ENCODE assay signal across 40 cellular contexts in genomic region chr21:30243691-30244090, GRCh38. TPM values are rescaled to one million over a fixed set of nuclear protein-coding genes. Genes with fewer than 3 reads are reported as not detected.
"Had no signal": no experiment of that assay in that cellular context is flagged by ENCODE, and none has a peak within 500 bp of the region (broad histone marks: within the 10 kb centered on the region; RNA-seq: fewer than 3 reads in every experiment).

No MANE protein-coding gene starts in this region.

- H3K36me3 Mint-ChIP-seq: activated CD8-positive, alpha-beta memory T cell treated with anti-CD3 and anti-CD28 coated beads, Interleukin-2, amount 10 ng/mL, durations not matched to agents 7 days and 5 days; activated naive CD4-positive, alpha-beta T cell treated with anti-CD3 and anti-CD28 coated beads, Interleukin-2, amount 10 ng/mL, durations not matched to agents 7 days and 5 days; activated naive CD4-positive, alpha-beta T cell treated with anti-CD3 and anti-CD28 coated beads, Interleukin-2, amount 50 U/mL, for 24 hours; activated naive CD8-positive, alpha-beta T cell; activated naive CD8-positive, alpha-beta T cell treated with anti-CD3 and anti-CD28 coated beads, Interleukin-2, amount 10 ng/mL, durations not matched to agents 7 days and 5 days; brain; T-cell; WTC11 had no signal

- H3K4me3 Mint-ChIP-seq: activated CD4-positive, alpha-beta memory T cell treated with anti-CD3 and anti-CD28 coated beads, Interleukin-2, amount 10 ng/mL, durations not matched to agents 7 days and 5 days; activated CD4-positive, alpha-beta T cell treated with anti-CD3 and anti-CD28 coated beads for 36 hours; activated CD4-positive, alpha-beta T cell treated with anti-CD3 and anti-CD28 coated beads, Interleukin-2, amount 10 ng/mL, durations not matched to agents 7 days and 5 days; activated CD8-positive, alpha-beta memory T cell treated with anti-CD3 and anti-CD28 coated beads, Interleukin-2, amount 10 ng/mL, durations not matched to agents 7 days and 5 days; activated CD8-positive, alpha-beta T cell treated with anti-CD3 and anti-CD28 coated beads, Interleukin-2, amount 10 ng/mL, durations not matched to agents 7 days and 5 days; activated naive CD4-positive, alpha-beta T cell treated with anti-CD3 and anti-CD28 coated beads, Interleukin-2, amount 10 ng/mL, durations not matched to agents 7 days and 5 days; activated naive CD4-positive, alpha-beta T cell treated with anti-CD3 and anti-CD28 coated beads, Interleukin-2, amount 50 U/mL, for 24 hours; activated naive CD8-positive, alpha-beta T cell; activated naive CD8-positive, alpha-beta T cell treated with anti-CD3 and anti-CD28 coated beads, Interleukin-2, amount 10 ng/mL, durations not matched to agents 7 days and 5 days; activated naive CD8-positive, alpha-beta T cell treated with anti-CD3 and anti-CD28 coated beads, Interleukin-2, amount 50 U/mL, for 24 hours; activated T-cell treated with anti-CD3 and anti-CD28 coated beads, Interleukin-2, amount 50 U/mL, for 24 hours; brain; central memory CD8-positive, alpha-beta T cell; T-cell; T-helper 17 cell; T-helper 2 cell treated with Interferon-gamma antibody and Interleukin-4, amounts not matched to agents 5 μg/mL and 100 μg/mL, for 36 hours; WTC11 had no signal

- H3K4me1 Mint-ChIP-seq: activated CD4-positive, alpha-beta memory T cell treated with anti-CD3 and anti-CD28 coated beads, Interleukin-2, amount 10 ng/mL, durations not matched to agents 7 days and 5 days; activated CD4-positive, alpha-beta T cell treated with anti-CD3 and anti-CD28 coated beads for 36 hours; activated CD4-positive, alpha-beta T cell treated with anti-CD3 and anti-CD28 coated beads, Interleukin-2, amount 10 ng/mL, durations not matched to agents 7 days and 5 days; activated CD8-positive, alpha-beta memory T cell treated with anti-CD3 and anti-CD28 coated beads, Interleukin-2, amount 10 ng/mL, durations not matched to agents 7 days and 5 days; activated naive CD4-positive, alpha-beta T cell treated with anti-CD3 and anti-CD28 coated beads, Interleukin-2, amount 10 ng/mL, durations not matched to agents 7 days and 5 days; activated naive CD4-positive, alpha-beta T cell treated with anti-CD3 and anti-CD28 coated beads, Interleukin-2, amount 50 U/mL, for 24 hours; activated naive CD8-positive, alpha-beta T cell treated with anti-CD3 and anti-CD28 coated beads, Interleukin-2, amount 10 ng/mL, durations not matched to agents 7 days and 5 days; activated naive CD8-positive, alpha-beta T cell treated with anti-CD3 and anti-CD28 coated beads, Interleukin-2, amount 50 U/mL, for 24 hours; central memory CD8-positive, alpha-beta T cell; T-cell; T-helper 17 cell; WTC11 had no signal

- H3K9me3 Mint-ChIP-seq: activated CD4-positive, alpha-beta T cell treated with anti-CD3 and anti-CD28 coated beads, Interleukin-2, amount 10 ng/mL, durations not matched to agents 7 days and 5 days; activated naive CD4-positive, alpha-beta T cell treated with anti-CD3 and anti-CD28 coated beads, Interleukin-2, amount 10 ng/mL, durations not matched to agents 7 days and 5 days; activated naive CD4-positive, alpha-beta T cell treated with anti-CD3 and anti-CD28 coated beads, Interleukin-2, amount 50 U/mL, for 24 hours; activated naive CD8-positive, alpha-beta T cell treated with anti-CD3 and anti-CD28 coated beads, Interleukin-2, amount 10 ng/mL, durations not matched to agents 7 days and 5 days; activated naive CD8-positive, alpha-beta T cell treated with anti-CD3 and anti-CD28 coated beads, Interleukin-2, amount 50 U/mL, for 24 hours; activated T-cell treated with anti-CD3 and anti-CD28 coated beads, Interleukin-2, amount 50 U/mL, for 24 hours; activated T-helper 2 cell treated with anti-CD3 and anti-CD28 coated beads, Interferon-gamma antibody, Interleukin-2, Interleukin-4, amounts not matched to agents 10 μg/mL and 5 μg/mL and 100 μg/mL, durations not matched to agents 14 hours and 24 hours and 36 hours; brain; T-cell; T-helper 2 cell treated with Interferon-gamma antibody and Interleukin-4, amounts not matched to agents 5 μg/mL and 100 μg/mL, for 36 hours; WTC11 had no signal

- H3K27ac ChIP-seq: ascending aorta, cardiac muscle cell, WERI-Rb-1 had no signal

- H3K27ac Mint-ChIP-seq: activated CD4-positive, alpha-beta memory T cell treated with anti-CD3 and anti-CD28 coated beads, Interleukin-2, amount 10 ng/mL, durations not matched to agents 7 days and 5 days; activated CD4-positive, alpha-beta T cell treated with anti-CD3 and anti-CD28 coated beads for 36 hours; activated CD4-positive, alpha-beta T cell treated with anti-CD3 and anti-CD28 coated beads, Interleukin-2, amount 10 ng/mL, durations not matched to agents 7 days and 5 days; activated CD8-positive, alpha-beta memory T cell treated with anti-CD3 and anti-CD28 coated beads, Interleukin-2, amount 10 ng/mL, durations not matched to agents 7 days and 5 days; activated CD8-positive, alpha-beta T cell treated with anti-CD3 and anti-CD28 coated beads, Interleukin-2, amount 10 ng/mL, durations not matched to agents 7 days and 5 days; activated naive CD4-positive, alpha-beta T cell treated with anti-CD3 and anti-CD28 coated beads, Interleukin-2, amount 10 ng/mL, durations not matched to agents 7 days and 5 days; activated naive CD4-positive, alpha-beta T cell treated with anti-CD3 and anti-CD28 coated beads, Interleukin-2, amount 50 U/mL, for 24 hours; activated naive CD8-positive, alpha-beta T cell; activated naive CD8-positive, alpha-beta T cell treated with anti-CD3 and anti-CD28 coated beads, Interleukin-2, amount 10 ng/mL, durations not matched to agents 7 days and 5 days; activated naive CD8-positive, alpha-beta T cell treated with anti-CD3 and anti-CD28 coated beads, Interleukin-2, amount 50 U/mL, for 24 hours; activated T-cell treated with anti-CD3 and anti-CD28 coated beads, Interleukin-2, amount 50 U/mL, for 24 hours; activated T-helper 2 cell treated with anti-CD3 and anti-CD28 coated beads, Interferon-gamma antibody, Interleukin-2, Interleukin-4, amounts not matched to agents 10 μg/mL and 5 μg/mL and 100 μg/mL, durations not matched to agents 14 hours and 24 hours and 36 hours; brain; T-cell; T-helper 17 cell; T-helper 2 cell treated with Interferon-gamma antibody and Interleukin-4, amounts not matched to agents 5 μg/mL and 100 μg/mL, for 36 hours; WTC11 had no signal

- H3K36me3 ChIP-seq: ascending aorta, cardiac muscle cell, WERI-Rb-1 had no signal

- H3K27me3 ChIP-seq: ascending aorta, cardiac muscle cell had no signal

- H3K27me3 Mint-ChIP-seq: activated CD4-positive, alpha-beta memory T cell treated with anti-CD3 and anti-CD28 coated beads, Interleukin-2, amount 10 ng/mL, durations not matched to agents 7 days and 5 days; activated CD4-positive, alpha-beta T cell treated with anti-CD3 and anti-CD28 coated beads, Interleukin-2, amount 10 ng/mL, durations not matched to agents 7 days and 5 days; activated CD8-positive, alpha-beta memory T cell treated with anti-CD3 and anti-CD28 coated beads, Interleukin-2, amount 10 ng/mL, durations not matched to agents 7 days and 5 days; activated naive CD4-positive, alpha-beta T cell treated with anti-CD3 and anti-CD28 coated beads, Interleukin-2, amount 10 ng/mL, durations not matched to agents 7 days and 5 days; activated naive CD8-positive, alpha-beta T cell treated with anti-CD3 and anti-CD28 coated beads, Interleukin-2, amount 10 ng/mL, durations not matched to agents 7 days and 5 days; activated naive CD8-positive, alpha-beta T cell treated with anti-CD3 and anti-CD28 coated beads, Interleukin-2, amount 50 U/mL, for 24 hours; central memory CD8-positive, alpha-beta T cell had no signal

- ATAC-seq: activated CD4-positive, alpha-beta T cell treated with anti-CD3 and anti-CD28 coated beads for 36 hours; activated CD4-positive, CD25-positive, alpha-beta regulatory T cell treated with anti-CD3 and anti-CD28 coated beads, Interleukin-2, amount 50 U/mL, for 24 hours; activated CD8-positive, alpha-beta memory T cell treated with anti-CD3 and anti-CD28 coated beads, Interleukin-2, amount 10 ng/mL, durations not matched to agents 7 days and 5 days; activated CD8-positive, alpha-beta T cell treated with anti-CD3 and anti-CD28 coated beads, Interleukin-2, amount 10 ng/mL, durations not matched to agents 7 days and 5 days; activated naive CD8-positive, alpha-beta T cell treated with anti-CD3 and anti-CD28 coated beads, Interleukin-2, amount 50 U/mL, for 24 hours; T-cell; T-helper 17 cell had no signal

- H3K4me3 ChIP-seq: ascending aorta, cardiac muscle cell had no signal

- H3K4me1 ChIP-seq: ascending aorta had no signal

- DNase-seq: activated CD4-positive, alpha-beta memory T cell treated with anti-CD3 and anti-CD28 coated beads, Interleukin-2, amount 10 ng/mL, durations not matched to agents 7 days and 5 days; activated CD4-positive, alpha-beta T cell treated with anti-CD3 and anti-CD28 coated beads for 1 hour; activated CD4-positive, alpha-beta T cell treated with anti-CD3 and anti-CD28 coated beads for 36 hours; activated CD4-positive, alpha-beta T cell treated with anti-CD3 and anti-CD28 coated beads for 48 hours; activated CD4-positive, alpha-beta T cell treated with anti-CD3 and anti-CD28 coated beads, Interleukin-2, amount 10 ng/mL, durations not matched to agents 7 days and 5 days; activated CD4-positive, alpha-beta T cell treated with anti-CD3 and anti-CD28 coated beads, Interleukin-2, amount 50 U/mL, for 48 hours; activated CD4-positive, CD25-positive, alpha-beta regulatory T cell; activated CD8-positive, alpha-beta memory T cell treated with anti-CD3 and anti-CD28 coated beads for 24 hours; activated CD8-positive, alpha-beta memory T cell treated with anti-CD3 and anti-CD28 coated beads, Interleukin-2, amount 10 ng/mL, durations not matched to agents 7 days and 5 days; activated CD8-positive, alpha-beta memory T cell treated with anti-CD3 and anti-CD28 coated beads, Interleukin-2, amount 50 U/mL, for 48 hours; activated CD8-positive, alpha-beta T cell treated with anti-CD3 and anti-CD28 coated beads, Interleukin-2, amount 10 ng/mL, durations not matched to agents 7 days and 5 days; activated effector memory CD4-positive, alpha-beta T cell treated with Interleukin-2 at 50 U/mL for 16 hours; activated gamma-delta T cell; activated naive CD4-positive, alpha-beta T cell treated with anti-CD3 and anti-CD28 coated beads, Interleukin-2, amount 10 ng/mL, durations not matched to agents 7 days and 5 days; activated naive CD4-positive, alpha-beta T cell treated with Interleukin-2 at 50 U/mL for 16 hours; activated naive CD8-positive, alpha-beta T cell treated with anti-CD3 and anti-CD28 coated beads, Interleukin-2, amount 10 ng/mL, durations not matched to agents 7 days and 5 days; activated naive CD8-positive, alpha-beta T cell treated with anti-CD3 and anti-CD28 coated beads, Interleukin-2, amount 50 U/mL, for 24 hours; activated T-cell treated with anti-CD3 and anti-CD28 coated beads, Interleukin-2, amount 50 U/mL, for 24 hours; activated T-cell treated with anti-CD3 and anti-CD28 coated beads, Interleukin-2, amount 50 U/mL, for 48 hours; amygdala; anterior cingulate cortex; caudate nucleus; cerebellar nuclear complex; T-cell; T-helper 17 cell; T-helper 9 cell; WERI-Rb-1 had no signal

RNA-seq across cellular contexts. Expression of gene CLDN8, which starts 27.8 kb away (rescaled TPM):
- total RNA-seq: activated CD4-positive, alpha-beta memory T cell treated with anti-CD3 and anti-CD28 coated beads, Interleukin-2, amount 10 ng/mL, durations not matched to agents 7 days and 5 days; activated CD4-positive, alpha-beta T cell treated with anti-CD3 and anti-CD28 coated beads for 36 hours; activated CD4-positive, alpha-beta T cell treated with anti-CD3 and anti-CD28 coated beads, Interleukin-2, amount 10 ng/mL, durations not matched to agents 7 days and 5 days; activated CD8-positive, alpha-beta memory T cell treated with anti-CD3 and anti-CD28 coated beads, Interleukin-2, amount 10 ng/mL, durations not matched to agents 7 days and 5 days; activated CD8-positive, alpha-beta T cell treated with anti-CD3 and anti-CD28 coated beads, Interleukin-2, amount 10 ng/mL, durations not matched to agents 7 days and 5 days; activated naive CD8-positive, alpha-beta T cell treated with anti-CD3 and anti-CD28 coated beads, Interleukin-2, amount 10 ng/mL, durations not matched to agents 7 days and 5 days; activated T-helper 2 cell treated with anti-CD3 and anti-CD28 coated beads, Interferon-gamma antibody, Interleukin-2, Interleukin-4, amounts not matched to agents 10 μg/mL and 5 μg/mL and 100 μg/mL, durations not matched to agents 14 hours and 24 hours and 36 hours; ascending aorta; cardiac muscle cell; T-cell; T-helper 1 cell treated with Interleukin-12 subunit alpha and Interleukin-12 subunit beta and Interleukin-4 antibody, amounts not matched to agents 30 ng/mL and 1 ng/mL, for 36 hours; T-helper 17 cell; WTC11 had no signal
- polyA plus RNA-seq: cardiac muscle cell had no signal

RNA-seq across cellular contexts. Expression of gene KRTAP24-1, which starts 39.1 kb away (rescaled TPM):
- total RNA-seq: activated CD4-positive, alpha-beta memory T cell treated with anti-CD3 and anti-CD28 coated beads, Interleukin-2, amount 10 ng/mL, durations not matched to agents 7 days and 5 days; activated CD4-positive, alpha-beta T cell treated with anti-CD3 and anti-CD28 coated beads for 36 hours; activated CD4-positive, alpha-beta T cell treated with anti-CD3 and anti-CD28 coated beads, Interleukin-2, amount 10 ng/mL, durations not matched to agents 7 days and 5 days; activated CD8-positive, alpha-beta memory T cell treated with anti-CD3 and anti-CD28 coated beads, Interleukin-2, amount 10 ng/mL, durations not matched to agents 7 days and 5 days; activated CD8-positive, alpha-beta T cell treated with anti-CD3 and anti-CD28 coated beads, Interleukin-2, amount 10 ng/mL, durations not matched to agents 7 days and 5 days; activated naive CD8-positive, alpha-beta T cell treated with anti-CD3 and anti-CD28 coated beads, Interleukin-2, amount 10 ng/mL, durations not matched to agents 7 days and 5 days; activated T-helper 2 cell treated with anti-CD3 and anti-CD28 coated beads, Interferon-gamma antibody, Interleukin-2, Interleukin-4, amounts not matched to agents 10 μg/mL and 5 μg/mL and 100 μg/mL, durations not matched to agents 14 hours and 24 hours and 36 hours; ascending aorta; bronchial epithelial cell; cardiac muscle cell; T-cell; T-helper 1 cell treated with Interleukin-12 subunit alpha and Interleukin-12 subunit beta and Interleukin-4 antibody, amounts not matched to agents 30 ng/mL and 1 ng/mL, for 36 hours; T-helper 17 cell; WTC11 had no signal
- polyA plus RNA-seq: adipose tissue, cardiac muscle cell had no signal

RNA-seq across cellular contexts. Expression of gene KRTAP25-1, which starts 45.6 kb away (rescaled TPM):
- total RNA-seq: activated CD4-positive, alpha-beta memory T cell treated with anti-CD3 and anti-CD28 coated beads, Interleukin-2, amount 10 ng/mL, durations not matched to agents 7 days and 5 days; activated CD4-positive, alpha-beta T cell treated with anti-CD3 and anti-CD28 coated beads for 36 hours; activated CD4-positive, alpha-beta T cell treated with anti-CD3 and anti-CD28 coated beads, Interleukin-2, amount 10 ng/mL, durations not matched to agents 7 days and 5 days; activated CD8-positive, alpha-beta memory T cell treated with anti-CD3 and anti-CD28 coated beads, Interleukin-2, amount 10 ng/mL, durations not matched to agents 7 days and 5 days; activated CD8-positive, alpha-beta T cell treated with anti-CD3 and anti-CD28 coated beads, Interleukin-2, amount 10 ng/mL, durations not matched to agents 7 days and 5 days; activated naive CD8-positive, alpha-beta T cell treated with anti-CD3 and anti-CD28 coated beads, Interleukin-2, amount 10 ng/mL, durations not matched to agents 7 days and 5 days; activated T-helper 2 cell treated with anti-CD3 and anti-CD28 coated beads, Interferon-gamma antibody, Interleukin-2, Interleukin-4, amounts not matched to agents 10 μg/mL and 5 μg/mL and 100 μg/mL, durations not matched to agents 14 hours and 24 hours and 36 hours; ascending aorta; bronchial epithelial cell; cardiac muscle cell; T-cell; T-helper 1 cell treated with Interleukin-12 subunit alpha and Interleukin-12 subunit beta and Interleukin-4 antibody, amounts not matched to agents 30 ng/mL and 1 ng/mL, for 36 hours; T-helper 17 cell; WTC11 had no signal
- polyA plus RNA-seq: adipose tissue, cardiac muscle cell had no signal
